9 cellular contexts compared by ENCODE assay signal in the genomic region with DNA sequence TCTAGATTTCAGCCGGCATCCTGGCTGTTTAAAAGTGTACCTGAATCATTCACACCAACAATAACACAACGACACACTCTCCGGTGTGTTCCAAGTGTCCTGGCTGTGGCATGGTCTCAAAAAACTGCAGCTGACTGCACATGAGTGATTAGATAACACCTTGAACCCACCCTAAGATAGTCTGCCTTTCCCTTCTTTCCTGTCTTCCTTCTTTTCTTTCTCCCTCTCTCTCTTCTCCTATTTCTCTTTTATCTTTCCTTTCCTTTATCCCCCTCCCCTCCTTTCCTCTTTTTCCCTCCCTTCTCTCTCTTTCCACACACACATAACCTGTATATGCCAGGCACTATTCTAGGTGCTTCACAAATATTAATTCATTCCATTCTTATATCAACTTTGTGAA. TPM values are rescaled to one million over a fixed set of nuclear protein-coding genes. Genes with fewer than 3 reads are reported as not detected.
DNase-seq lines count a peak whose midpoint lies in the region; ATAC-seq and TF ChIP-seq lines count a peak whose summit lies in the region.
"Had no signal": no experiment of that assay in that cellular context is flagged by ENCODE, and none has a peak within 500 bp of the region (broad histone marks: within the 10 kb centered on the region; RNA-seq: fewer than 3 reads in every experiment).

No MANE protein-coding gene starts in this region.

- peaks cover 14% of the 10 kb centered on the region for H3K4me1 ChIP-seq in CD4-positive, alpha-beta memory T cell (ENCODE audit: insufficient read depth, low read length)
- H3K4me1 ChIP-seq in body of pancreas, result peaks cover 13% of the 10 kb centered on the region

- no peak for TF ChIP-seq POLR2A in body of pancreas (IDR thresholded peaks at IDR 0.05)

- intact Hi-C loops in CD4-positive, alpha-beta memory T cell (cut with micrococcal nuclease), result loop anchor here (5.0 kb wide), 1 partner anchor 184 kb away; no protein-coding TSS in a partner anchor
- intact Hi-C loops in body of pancreas (cut with DNase I), result loop anchor here (10.0 kb wide), 1 partner anchor 97 kb away; a partner anchor contains a TSS

- peaks cover 16 to 23% (median 20%) of the 10 kb centered on the region in 4 donors for H3K4me1 Mint-ChIP-seq in CD4-positive, alpha-beta memory T cell
- H3K4me1 Mint-ChIP-seq in IgD-negative memory B cell, result peaks cover 9 to 15% (median 14%) of the 10 kb centered on the region in 3 donors
- H3K4me1 Mint-ChIP-seq in nephron progenitor cell, result peaks cover 64% of the 10 kb centered on the region

- H3K4me3 ChIP-seq in CD4-positive, alpha-beta memory T cell (ENCODE audit: low read length in 2 of 2), result no peak overlapping the region
- no peak overlapping the region for H3K4me3 ChIP-seq in body of pancreas

- H3K27ac ChIP-seq in CD4-positive, alpha-beta memory T cell (ENCODE audit: low read depth, low read length), result no peak overlapping the region
- H3K27ac ChIP-seq in body of pancreas, result peak overlapping the region in 3 of 4 donors; percentile 62 to 73 (median 68)

- H3K27me3 ChIP-seq in CD4-positive, alpha-beta memory T cell (ENCODE audit: insufficient read depth, low read length), result no peaks in the 10 kb centered on the region
- H3K27me3 ChIP-seq in body of pancreas, result no peaks in the 10 kb centered on the region

- peak overlapping the region in 7 of 8 donors; percentile 83 to 94 (median 86) for H3K4me3 Mint-ChIP-seq in CD4-positive, alpha-beta memory T cell
- H3K4me3 Mint-ChIP-seq in IgD-negative memory B cell (peak overlapping the region in 3 of 4 donors; percentile 81 to 91 (median 87)), nephron progenitor cell (peak overlapping the region; percentile 78)

- H3K27ac Mint-ChIP-seq in CD4-positive, alpha-beta memory T cell, result peak overlapping the region in 6 of 7 donors; percentile 24 to 93 (median 80)
- no peak overlapping the region for H3K27ac Mint-ChIP-seq in IgD-negative memory B cell
- no peak overlapping the region for H3K27ac Mint-ChIP-seq in nephron progenitor cell

- no peaks in the 10 kb centered on the region for H3K9me3 Mint-ChIP-seq in CD4-positive, alpha-beta memory T cell
- H3K9me3 Mint-ChIP-seq in IgD-negative memory B cell (peaks cover 0 to 4% (median 0%) of the 10 kb centered on the region in 3 donors), nephron progenitor cell (no peaks in the 10 kb centered on the region)

- no peaks in the 10 kb centered on the region for H3K9me3 ChIP-seq in CD4-positive, alpha-beta memory T cell (ENCODE audit: control insufficient read depth in 1 of 2, low read length in 2 of 2)
- no peaks in the 10 kb centered on the region for H3K9me3 ChIP-seq in body of pancreas

- CTCF ChIA-PET in CD4-positive, alpha-beta memory T cell (lab: Charles Lee; ENCODE audit: partially characterized antibody), result interaction anchor here (1.0 kb wide), 2 partner anchors 9 to 17 kb away, joined by 3 to 4 read pairs; no protein-coding TSS in a partner anchor

- no peak for ATAC-seq in body of pancreas
- no peak for ATAC-seq in HG03432 (IDR thresholded peaks at IDR 0.05; ENCODE audit: unreplicated experiment)
- no peak for ATAC-seq in HG03354 (IDR thresholded peaks at IDR 0.05; ENCODE audit: poor library complexity, severe bottlenecking, unreplicated experiment)

- no peaks in the 10 kb centered on the region for H3K36me3 ChIP-seq in CD4-positive, alpha-beta memory T cell (ENCODE audit: insufficient read depth, low read length)
- H3K36me3 ChIP-seq in body of pancreas (replicated peaks in 1 of 2; ENCODE audit: insufficient read depth in 1 of 2, low read depth in 2 of 2), result no peaks in the 10 kb centered on the region

- no peak for DNase-seq in CD4-positive, alpha-beta memory T cell
- no peak for DNase-seq in body of pancreas
- no peak for DNase-seq in nephron progenitor cell
- no peak for DNase-seq in inferior parietal cortex (ENCODE audit: extremely low spot score)
- DNase-seq in NCI-H146 (lab: John Stamatoyannopoulos, UW), result no peak
- DNase-seq: trophoblast cell had no signal

- H3K36me3 Mint-ChIP-seq in CD4-positive, alpha-beta memory T cell, result peaks cover 0 to 4% of the 10 kb centered on the region in 2 donors
- H3K36me3 Mint-ChIP-seq in IgD-negative memory B cell, result no peaks in the 10 kb centered on the region
- no peaks in the 10 kb centered on the region for H3K36me3 Mint-ChIP-seq in nephron progenitor cell (ENCODE audit: low read depth)

- POLR2A ChIA-PET in CD4-positive, alpha-beta memory T cell (lab: Charles Lee; ENCODE audit: partially characterized antibody), result interaction anchor here (1.1 to 2.5 kb wide), 4 partner anchors 20 to 255 kb away, joined by 3 to 29 read pairs (median 8); a partner anchor contains a TSS

- H3K27me3 Mint-ChIP-seq in CD4-positive, alpha-beta memory T cell, result no peaks in the 10 kb centered on the region
- H3K27me3 Mint-ChIP-seq in IgD-negative memory B cell (no peaks in the 10 kb centered on the region), nephron progenitor cell (ENCODE audit: low read depth, poor library complexity) (peaks cover 17% of the 10 kb centered on the region)

- 21 to 49% methylated on average over 3 of the region's 3 CpGs for WGBS in body of pancreas, 2 donors

- TF ChIP-seq CTCF in body of pancreas (IDR thresholded peaks at IDR 0.05), result no peak
- TF ChIP-seq CTCF in nephron progenitor cell (IDR thresholded peaks at IDR 0.05), result no peak

RNA-seq across cellular contexts. Expression of a gene that starts 1.2 kb away (rescaled TPM):
- total RNA-seq in CD4-positive, alpha-beta memory T cell, result 1 to 10 TPM; 7.2 TPM
- 1 to 10 TPM; 6.2 to 8.9 TPM for polyA plus RNA-seq in CD4-positive, alpha-beta memory T cell
- polyA plus RNA-seq in IgD-negative memory B cell, result 2.5 TPM
- 10 to 100 TPM in 1 of 2 donors, 1 to 10 TPM in 1; 8.8 to 31.0 TPM for total RNA-seq in body of pancreas

Comparison
In these comparisons a context has a peak if more than half of its experiments do, and no peak if none do; other contexts are left out.
1. H3K27ac Mint-ChIP-seq: peak in CD4-positive, alpha-beta memory T cell (6 of 7); none in IgD-negative memory B cell (0 of 3) and nephron progenitor cell (single experiment).
2. Peak in every context shown above with its lines, with median percentiles within 50 percentile points of each other: H3K4me3 Mint-ChIP-seq.